Comparison of ENCODE assay signal across 8 cellular contexts in the genomic region with DNA sequence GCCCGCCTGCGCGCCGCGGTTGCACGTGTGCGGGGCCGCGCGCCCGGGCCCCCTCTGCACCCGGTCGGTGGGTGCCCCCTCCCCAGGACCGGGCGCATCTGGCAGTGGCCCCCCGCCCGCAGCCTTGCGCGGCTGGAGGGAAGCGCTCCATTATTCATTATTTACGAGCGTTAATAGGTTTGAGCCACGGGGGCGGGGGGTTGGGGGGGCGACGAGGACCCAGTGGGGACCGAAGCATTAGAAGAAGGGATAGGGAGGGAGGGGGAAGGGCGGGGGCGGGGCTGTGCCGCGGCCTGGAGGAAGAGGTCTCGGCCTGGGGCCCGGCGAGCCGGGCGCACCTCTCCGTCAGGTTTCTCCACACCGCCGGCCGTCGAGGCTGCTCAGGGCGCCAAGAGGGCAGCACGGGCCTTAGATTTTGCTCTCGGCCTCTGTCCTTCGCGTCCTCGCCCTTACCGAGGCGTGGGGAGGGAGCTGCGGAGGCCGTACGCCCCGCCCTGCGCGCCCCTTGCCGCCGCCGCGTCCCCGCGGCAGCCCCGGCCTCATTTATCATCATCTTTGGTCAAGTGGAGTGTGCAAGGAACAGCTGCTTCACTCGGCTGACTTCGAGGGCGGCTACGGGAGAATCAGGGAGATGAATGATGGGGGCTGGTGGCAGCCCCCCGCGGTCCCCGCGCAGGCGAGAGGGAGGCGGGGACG. TPM values are rescaled to one million over a fixed set of nuclear protein-coding genes. Genes with fewer than 3 reads are reported as not detected.
A peak's percentile ranks its signal among the peaks of the same experiment; 100 is the strongest.
DNase-seq lines count a peak whose midpoint lies in the region; ATAC-seq, FAIRE-seq and TF ChIP-seq lines count a peak whose summit lies in the region.

No MANE protein-coding gene starts in this region.

- H3K4me2 ChIP-seq in SK-N-SH (peak overlapping the region; percentile 87), GM12878 (ENCODE audit: control insufficient read depth, insufficient read depth) (peak overlapping the region; percentile 81)

- BruUV-seq in GM12878 (replicated peaks; lab: Mats Ljungman, UMichigan), result no TSS peak

- peak; percentile 75 for DNase-seq in SK-N-SH
- DNase-seq in NCI-H1105 (lab: John Stamatoyannopoulos, UW), result peak; percentile 69
- DNase-seq in GM12878 (ENCODE audit: low read depth, low spot score), result no peak
- peak in 29 of 49 donors; percentile 50 to 90 (median 74) for DNase-seq in substantia nigra (lab: John Stamatoyannopoulos, UW)
- no peak for DNase-seq in globus pallidus (ENCODE audit: low spot score)

- H3K36me3 ChIP-seq in SK-N-SH (replicated peaks in 1 of 2; ENCODE audit: control insufficient read depth in 1 of 2, insufficient read depth in 2 of 2, low read length in 1 of 2) (no peaks in the 10 kb centered on the region), GM12878 (ENCODE audit: control insufficient read depth in 2 of 2, insufficient read depth in 2 of 2, low read length in 1 of 2) (peaks cover 0 to 6% of the 10 kb centered on the region in 2 experiments; a peak in 2 of 4 replicates)

- H3K27ac ChIP-seq in SK-N-SH (ENCODE audit: low read depth in 2 of 2, low read length in 1 of 2) (peak overlapping the region in 1 of 2 experiments; percentile 95; a peak in 2 of 4 replicates), GM12878 (ENCODE audit: control insufficient read depth, insufficient read depth) (no peak overlapping the region), layer of hippocampus (ENCODE audit: low read depth, low read length) (peak overlapping the region; percentile 94), substantia nigra (ENCODE audit: low read depth, low read length, poor library complexity, severe bottlenecking) (peak overlapping the region; percentile 95)

- no peak for TF ChIP-seq POLR2A in GM12878 (IDR thresholded peaks at IDR 0.05; ENCODE audit: low read depth, low read length)

- no peak for FAIRE-seq in GM12878 (lab: Jason Lieb, UNC)

- H3K27me3 ChIP-seq in SK-N-SH (ENCODE audit: insufficient read depth), result no peaks in the 10 kb centered on the region
- no peaks in the 10 kb centered on the region for H3K27me3 ChIP-seq in GM12878 (replicated peaks in 1 of 2; ENCODE audit: control insufficient read depth in 2 of 2, insufficient read depth in 2 of 2, low read length in 1 of 2)
- no peaks in the 10 kb centered on the region for H3K27me3 ChIP-seq in layer of hippocampus (ENCODE audit: control insufficient read depth, insufficient read depth, low read length)

- TF ChIP-seq RAD21 in SK-N-SH (IDR thresholded peaks at IDR 0.05; ENCODE audit: low read length), result no peak
- TF ChIP-seq RAD21 in GM12878 (IDR thresholded peaks at IDR 0.05; ENCODE audit: insufficient read depth, low read depth, low read length), result no peak

- no peak for TF ChIP-seq EP300 in SK-N-SH (IDR thresholded peaks at IDR 0.05; ENCODE audit: borderline replicate concordance in 1 of 2, low read depth in 1 of 2, low read length in 1 of 2)
- no peak for TF ChIP-seq EP300 in GM12878 (IDR thresholded peaks at IDR 0.05; ENCODE audit: borderline replicate concordance in 1 of 2, control insufficient read depth in 1 of 2, low read depth in 2 of 2, low read length in 2 of 2)

- H3F3A ChIP-seq in SK-N-SH (replicated peaks; ENCODE audit: insufficient read depth), result peaks cover 9% of the 10 kb centered on the region

- H3K79me2 ChIP-seq in SK-N-SH (ENCODE audit: insufficient read depth), result peaks cover 37% of the 10 kb centered on the region
- H3K79me2 ChIP-seq in GM12878 (ENCODE audit: control insufficient read depth, insufficient read depth, low read length), result no peaks in the 10 kb centered on the region

- intact Hi-C loops in GM12878 (cut with micrococcal nuclease; ENCODE audit: unreplicated experiment), result loop anchor here (1.0 kb wide), 1 partner anchor 30 kb away; no protein-coding TSS in a partner anchor

- 24% methylated on average over 12 of the region's 73 CpGs for WGBS in SK-N-SH (ENCODE audit: low lambda C conversion rate)
- 5% methylated on average over 50 of the region's 73 CpGs for WGBS in GM12878 (ENCODE audit: insufficient coverage, insufficient replicate concordance, low lambda C conversion rate, missing lambda C conversion rate)

- no peak overlapping the region for H2AFZ ChIP-seq in SK-N-SH (ENCODE audit: low read depth)
- no peak overlapping the region; the same call in 1 of the 2 replicates for H2AFZ ChIP-seq in GM12878 (ENCODE audit: control insufficient read depth, low read depth, low read length)

- RAD21 ChIA-PET in GM12878 (lab: Charles Lee; ENCODE audit: unreplicated experiment), result no interaction called here

- no peaks in the 10 kb centered on the region for H3K9me3 ChIP-seq in SK-N-SH
- H3K9me3 ChIP-seq in GM12878 (replicated peaks; ENCODE audit: control insufficient read depth, insufficient read depth, low read length), result no peaks in the 10 kb centered on the region

- CTCF ChIA-PET in SK-N-SH (lab: Yijun Ruan, JAX) (interaction anchor here (0.9 to 2.5 kb wide), 6 partner anchors 8 to 99 kb away, joined by 3 to 6 read pairs (median 3); no protein-coding TSS in a partner anchor), GM12878 (lab: Yijun Ruan, JAX) (interaction anchor here (0.8 to 1.7 kb wide), 2 partner anchors 91 to 137 kb away, joined by 3 to 4 read pairs; no protein-coding TSS in a partner anchor)

- TF ChIP-seq CTCF in SK-N-SH (IDR thresholded peaks at IDR 0.05) (no peak), GM12878 (IDR thresholded peaks at IDR 0.05 in 2 of 3, conservative IDR thresholded peaks at IDR 0.05 in 1 of 3; ENCODE audit: control insufficient read depth in 2 of 3, extremely low read depth in 1 of 3, insufficient read depth in 1 of 3, low read depth in 3 of 3, low read length in 3 of 3) (no peak)

- peaks cover 22 to 77% of the 10 kb centered on the region in 2 experiments for H3K4me1 ChIP-seq in SK-N-SH (ENCODE audit: control insufficient read depth in 1 of 2, insufficient read depth in 2 of 2, low read depth in 1 of 2, low read length in 1 of 2)
- H3K4me1 ChIP-seq in GM12878 (ENCODE audit: control insufficient read depth, insufficient read depth, low read length), result peaks cover 11% of the 10 kb centered on the region

- in situ Hi-C loops in GM12878 (cut with MboI), result no loop called here

- ATAC-seq in SK-N-SH treated with all-trans-retinoic acid at 6 μM for 48 hours (no peak), GM12878 (peak; percentile 43)
- no peak for ATAC-seq in activated CD4-positive, CD25-positive, alpha-beta regulatory T cell treated with anti-CD3 and anti-CD28 coated beads, Interleukin-2, amount 50 U/mL, for 24 hours

- peak overlapping the region; percentile 52 to 56; a peak in 3 of 4 replicates for H3K4me3 ChIP-seq in SK-N-SH (ENCODE audit: low read depth in 2 of 2, low read length in 1 of 2)
- peak overlapping the region; percentile 65 for H3K4me3 ChIP-seq in GM12878

- H3K9me2 ChIP-seq in SK-N-SH, result no peaks in the 10 kb centered on the region

- SMC1A ChIA-PET in GM12878 (lab: Charles Lee; ENCODE audit: uncharacterized antibody, unreplicated experiment), result no interaction called here

- H4K20me1 ChIP-seq in SK-N-SH (ENCODE audit: insufficient read depth), result peaks cover 89% of the 10 kb centered on the region
- H4K20me1 ChIP-seq in GM12878 (ENCODE audit: control insufficient read depth, insufficient read depth), result no peaks in the 10 kb centered on the region; the same call in 1 of the 2 replicates

- POLR2A ChIA-PET in SK-N-SH (lab: Yijun Ruan, JAX), result interaction anchor here (0.6 to 2.2 kb wide), 6 partner anchors 8 to 88 kb away, joined by 3 to 6 read pairs (median 4); a partner anchor contains a TSS
- POLR2A ChIA-PET in GM12878 (lab: Charles Lee), result interaction anchor here (1.2 kb wide), 1 partner anchor 90 kb away, joined by 3 read pairs; no protein-coding TSS in a partner anchor

- H3K9ac ChIP-seq in SK-N-SH, result no peak overlapping the region
- H3K9ac ChIP-seq in GM12878 (ENCODE audit: control insufficient read depth, insufficient read depth, low read length), result no peak overlapping the region; the same call in 1 of the 2 replicates

TF ChIP-seq in SK-N-SH, 30 proteins besides CTCF, POLR2A, EP300 and RAD21 (continues in another document):
- TF ChIP-seq RCOR1 (IDR thresholded peaks at IDR 0.05; ENCODE audit: low read length), result no peak

TF ChIP-seq in GM12878, 131 proteins besides CTCF, POLR2A, EP300 and RAD21 (continues in another document):
- TF ChIP-seq BHLHE40 (IDR thresholded peaks at IDR 0.05; ENCODE audit: borderline replicate concordance in 1 of 2, low read depth in 2 of 2, low read length in 1 of 2), result peak; percentile 71 to 88; a peak in 3 of 4 replicates

RNA-seq across cellular contexts. Expression of a gene that starts 54.2 kb away (rescaled TPM):
- polyA plus RNA-seq in SK-N-SH (2012; rRNA removed) (15.9 and 20.4 TPM in 2 replicates), GM12878 (2011; rRNA removed) (10.7 and 18.8 TPM in 2 replicates), GM12878 (2014; fragmentation: Illumina TruSeq; extraction: Trizol) (3.8 and 37.5 TPM in 2 replicates), GM12878 (2014; fragmentation: Nextera tagmentation; extraction: Ambion mirVana) (1 to 10 TPM; 1.4 to 5.1 TPM), GM12878 (2014; rRNA removed) (52.5 and 62.5 TPM in 2 replicates), GM12878 (2016; fragmentation: Nextera tagmentation; extraction: Ambion mirVana) (10 to 100 TPM; 10.1 to 11.0 TPM)
- 5.3 and 8.6 TPM in 2 replicates for polyA plus RNA-seq in SK-N-SH (2012; cell fraction: cytosol; rRNA removed)
- 92.2 and 140 TPM in 2 replicates for polyA plus RNA-seq in SK-N-SH (2012; cell fraction: nucleus; rRNA removed)
- 96.1 and 107 TPM in 2 replicates for total RNA-seq in GM12878 (2013; cell fraction: nucleolus; rRNA removed)
- total RNA-seq in GM12878 (2014; rRNA removed) (34.3 and 40.7 TPM in 2 replicates), GM12878 (2014; rRNA removed; fragmentation: Illumina TruSeq; extraction: Trizol) (22.0 and 24.7 TPM in 2 replicates), GM12878 (2021) (84.6 and 86.3 TPM in 2 replicates)
- polyA plus RNA-seq in GM12878 (2011; ENCODE audit: low read depth), result 8.9 TPM
- 16.3 and 28.3 TPM in 2 replicates for polyA plus RNA-seq in GM12878 (2011; cell fraction: cytosol; rRNA removed)
- 213 and 265 TPM in 2 replicates for polyA plus RNA-seq in GM12878 (2011; cell fraction: nucleus; rRNA removed)
- polyA plus RNA-seq in GM12878 (2012), result 24.9 and 31.5 TPM in 2 replicates
- polyA minus RNA-seq in GM12878 (2011; rRNA and poly(A)+ RNA removed), result 21.4 and 37.2 TPM in 2 replicates
- polyA minus RNA-seq in GM12878 (2011; cell fraction: cytosol; rRNA and poly(A)+ RNA removed), result 36.1 and 40.1 TPM in 2 replicates
- 49.9 and 96.1 TPM in 2 replicates for polyA minus RNA-seq in GM12878 (2011; cell fraction: nucleus; rRNA and poly(A)+ RNA removed)

Comparison
In these comparisons a context has a peak if more than half of its experiments do, and no peak if none do; other contexts are left out.
1. DNase-seq: peak in SK-N-SH (single experiment), NCI-H1105 (single experiment) and substantia nigra (29 of 49); none in GM12878 (single experiment) and globus pallidus (single experiment).